1 cellular context compared by ENCODE assay signal in the genomic region with DNA sequence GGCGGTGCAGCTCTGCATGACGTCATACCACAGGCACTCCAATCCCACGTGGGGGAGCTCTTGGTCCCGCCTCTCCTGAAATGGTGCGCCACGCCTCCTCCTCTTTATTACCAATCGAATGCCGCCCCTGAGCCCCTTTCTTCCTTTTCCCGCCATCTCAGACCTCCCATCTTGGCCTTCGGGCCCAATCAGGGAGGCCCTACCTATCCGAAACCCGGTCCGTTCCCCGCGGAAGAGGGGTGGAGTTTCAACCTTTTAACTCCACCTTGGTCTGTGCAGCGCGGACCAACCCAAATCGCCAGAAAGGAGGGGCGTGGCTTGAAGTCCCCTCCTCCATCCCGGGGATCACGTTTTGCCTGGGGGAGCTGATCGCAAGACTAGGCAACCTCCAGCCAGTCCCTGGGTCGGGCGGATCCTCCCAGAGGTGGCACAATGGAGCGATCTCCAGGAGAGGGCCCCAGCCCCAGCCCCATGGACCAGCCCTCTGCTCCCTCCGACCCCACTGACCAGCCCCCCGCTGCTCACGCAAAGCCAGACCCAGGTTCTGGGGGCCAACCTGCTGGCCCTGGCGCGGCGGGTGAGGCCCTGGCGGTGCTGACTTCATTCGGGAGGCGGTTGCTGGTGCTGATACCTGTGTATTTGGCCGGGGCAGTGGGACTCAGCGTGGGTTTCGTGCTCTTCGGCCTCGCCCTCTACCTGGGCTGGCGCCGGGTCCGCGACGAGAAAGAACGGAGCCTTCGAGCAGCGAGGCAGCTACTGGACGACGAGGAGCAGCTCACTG.
TF ChIP-seq lines count a peak whose summit lies in the region.

A gene with protein sequence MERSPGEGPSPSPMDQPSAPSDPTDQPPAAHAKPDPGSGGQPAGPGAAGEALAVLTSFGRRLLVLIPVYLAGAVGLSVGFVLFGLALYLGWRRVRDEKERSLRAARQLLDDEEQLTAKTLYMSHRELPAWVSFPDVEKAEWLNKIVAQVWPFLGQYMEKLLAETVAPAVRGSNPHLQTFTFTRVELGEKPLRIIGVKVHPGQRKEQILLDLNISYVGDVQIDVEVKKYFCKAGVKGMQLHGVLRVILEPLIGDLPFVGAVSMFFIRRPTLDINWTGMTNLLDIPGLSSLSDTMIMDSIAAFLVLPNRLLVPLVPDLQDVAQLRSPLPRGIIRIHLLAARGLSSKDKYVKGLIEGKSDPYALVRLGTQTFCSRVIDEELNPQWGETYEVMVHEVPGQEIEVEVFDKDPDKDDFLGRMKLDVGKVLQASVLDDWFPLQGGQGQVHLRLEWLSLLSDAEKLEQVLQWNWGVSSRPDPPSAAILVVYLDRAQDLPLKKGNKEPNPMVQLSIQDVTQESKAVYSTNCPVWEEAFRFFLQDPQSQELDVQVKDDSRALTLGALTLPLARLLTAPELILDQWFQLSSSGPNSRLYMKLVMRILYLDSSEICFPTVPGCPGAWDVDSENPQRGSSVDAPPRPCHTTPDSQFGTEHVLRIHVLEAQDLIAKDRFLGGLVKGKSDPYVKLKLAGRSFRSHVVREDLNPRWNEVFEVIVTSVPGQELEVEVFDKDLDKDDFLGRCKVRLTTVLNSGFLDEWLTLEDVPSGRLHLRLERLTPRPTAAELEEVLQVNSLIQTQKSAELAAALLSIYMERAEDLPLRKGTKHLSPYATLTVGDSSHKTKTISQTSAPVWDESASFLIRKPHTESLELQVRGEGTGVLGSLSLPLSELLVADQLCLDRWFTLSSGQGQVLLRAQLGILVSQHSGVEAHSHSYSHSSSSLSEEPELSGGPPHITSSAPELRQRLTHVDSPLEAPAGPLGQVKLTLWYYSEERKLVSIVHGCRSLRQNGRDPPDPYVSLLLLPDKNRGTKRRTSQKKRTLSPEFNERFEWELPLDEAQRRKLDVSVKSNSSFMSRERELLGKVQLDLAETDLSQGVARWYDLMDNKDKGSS (plus strand): TSS at position 380 of the 781 bp plus-strand sequence. CDS start 53 bp downstream, at position 433.

TF ChIP-seq in H1, 55 proteins besides CTCF, POLR2A, EP300 and RAD21 (continued from another document):
- TF ChIP-seq SP2 (IDR thresholded peaks at IDR 0.05; ENCODE audit: low read length) (no peak), TAF1 (IDR thresholded peaks at IDR 0.05; ENCODE audit: low read depth, low read length) (peak; percentile 91), EGR1 (IDR thresholded peaks at IDR 0.05; ENCODE audit: borderline replicate concordance, low read depth, low read length) (no peak), TCF12 (IDR thresholded peaks at IDR 0.05; ENCODE audit: low read depth, low read length) (no peak), KDM4A (IDR thresholded peaks at IDR 0.05; ENCODE audit: low read depth, low read length, severe bottlenecking) (peak; percentile 54), CHD1 (IDR thresholded peaks at IDR 0.05; ENCODE audit: low read depth, low read length) (no peak; the same call in 1 of the 2 replicates), NRF1 (IDR thresholded peaks at IDR 0.05; ENCODE audit: low read depth, low read length) (no peak)
- TF ChIP-seq, protein P1, sequence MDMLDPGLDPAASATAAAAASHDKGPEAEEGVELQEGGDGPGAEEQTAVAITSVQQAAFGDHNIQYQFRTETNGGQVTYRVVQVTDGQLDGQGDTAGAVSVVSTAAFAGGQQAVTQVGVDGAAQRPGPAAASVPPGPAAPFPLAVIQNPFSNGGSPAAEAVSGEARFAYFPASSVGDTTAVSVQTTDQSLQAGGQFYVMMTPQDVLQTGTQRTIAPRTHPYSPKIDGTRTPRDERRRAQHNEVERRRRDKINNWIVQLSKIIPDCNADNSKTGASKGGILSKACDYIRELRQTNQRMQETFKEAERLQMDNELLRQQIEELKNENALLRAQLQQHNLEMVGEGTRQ (IDR thresholded peaks at IDR 0.05; ENCODE audit: low read length), result peak; percentile 63; the same call in 1 of the 2 replicates
